ENCODE assay signal across 1 cellular context in the genomic region with DNA sequence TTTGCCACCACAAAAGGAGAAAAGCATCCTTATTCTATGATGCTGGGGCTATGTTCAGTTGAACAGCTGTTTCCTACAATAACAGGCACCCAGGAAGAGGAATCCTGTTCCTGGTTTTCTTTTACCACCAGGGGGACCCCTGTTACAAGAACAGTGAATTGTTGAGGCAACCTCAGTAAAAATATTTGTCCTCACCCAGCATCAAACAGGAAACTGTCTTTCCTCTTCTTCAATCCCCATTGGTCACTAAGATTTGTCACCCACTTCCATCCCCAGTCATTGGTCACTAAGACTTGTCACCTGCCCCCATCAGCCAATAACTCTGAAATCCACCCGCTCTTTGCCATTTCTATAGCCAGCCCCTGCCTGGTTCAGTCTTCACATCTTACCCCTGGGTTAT.
TF ChIP-seq lines count a peak whose summit lies in the region.

No MANE protein-coding gene starts in this region.

TF ChIP-seq in K562, 482 proteins besides CTCF, POLR2A, EP300 and RAD21 (continued from another document):
- TF ChIP-seq, protein P1, sequence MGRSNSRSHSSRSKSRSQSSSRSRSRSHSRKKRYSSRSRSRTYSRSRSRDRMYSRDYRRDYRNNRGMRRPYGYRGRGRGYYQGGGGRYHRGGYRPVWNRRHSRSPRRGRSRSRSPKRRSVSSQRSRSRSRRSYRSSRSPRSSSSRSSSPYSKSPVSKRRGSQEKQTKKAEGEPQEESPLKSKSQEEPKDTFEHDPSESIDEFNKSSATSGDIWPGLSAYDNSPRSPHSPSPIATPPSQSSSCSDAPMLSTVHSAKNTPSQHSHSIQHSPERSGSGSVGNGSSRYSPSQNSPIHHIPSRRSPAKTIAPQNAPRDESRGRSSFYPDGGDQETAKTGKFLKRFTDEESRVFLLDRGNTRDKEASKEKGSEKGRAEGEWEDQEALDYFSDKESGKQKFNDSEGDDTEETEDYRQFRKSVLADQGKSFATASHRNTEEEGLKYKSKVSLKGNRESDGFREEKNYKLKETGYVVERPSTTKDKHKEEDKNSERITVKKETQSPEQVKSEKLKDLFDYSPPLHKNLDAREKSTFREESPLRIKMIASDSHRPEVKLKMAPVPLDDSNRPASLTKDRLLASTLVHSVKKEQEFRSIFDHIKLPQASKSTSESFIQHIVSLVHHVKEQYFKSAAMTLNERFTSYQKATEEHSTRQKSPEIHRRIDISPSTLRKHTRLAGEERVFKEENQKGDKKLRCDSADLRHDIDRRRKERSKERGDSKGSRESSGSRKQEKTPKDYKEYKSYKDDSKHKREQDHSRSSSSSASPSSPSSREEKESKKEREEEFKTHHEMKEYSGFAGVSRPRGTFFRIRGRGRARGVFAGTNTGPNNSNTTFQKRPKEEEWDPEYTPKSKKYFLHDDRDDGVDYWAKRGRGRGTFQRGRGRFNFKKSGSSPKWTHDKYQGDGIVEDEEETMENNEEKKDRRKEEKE (IDR thresholded peaks at IDR 0.05; ENCODE audit: borderline replicate concordance in 1 of 2, control insufficient read depth in 1 of 2, low read depth in 2 of 2, low read length in 1 of 2): no peak
- TF ChIP-seq ARID1B (IDR thresholded peaks at IDR 0.05): 0 out of 2 replicates have a peak, but pooled peaks have one; percentile 7
- TF ChIP-seq, protein P2, sequence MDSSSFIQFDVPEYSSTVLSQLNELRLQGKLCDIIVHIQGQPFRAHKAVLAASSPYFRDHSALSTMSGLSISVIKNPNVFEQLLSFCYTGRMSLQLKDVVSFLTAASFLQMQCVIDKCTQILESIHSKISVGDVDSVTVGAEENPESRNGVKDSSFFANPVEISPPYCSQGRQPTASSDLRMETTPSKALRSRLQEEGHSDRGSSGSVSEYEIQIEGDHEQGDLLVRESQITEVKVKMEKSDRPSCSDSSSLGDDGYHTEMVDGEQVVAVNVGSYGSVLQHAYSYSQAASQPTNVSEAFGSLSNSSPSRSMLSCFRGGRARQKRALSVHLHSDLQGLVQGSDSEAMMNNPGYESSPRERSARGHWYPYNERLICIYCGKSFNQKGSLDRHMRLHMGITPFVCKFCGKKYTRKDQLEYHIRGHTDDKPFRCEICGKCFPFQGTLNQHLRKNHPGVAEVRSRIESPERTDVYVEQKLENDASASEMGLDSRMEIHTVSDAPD (CRISPR knock-in tag; IDR thresholded peaks at IDR 0.05): no peak
- peak; percentile 79; the same call in 1 of the 2 replicates for TF ChIP-seq ARID2 (IDR thresholded peaks at IDR 0.05)
- TF ChIP-seq NUFIP1 (IDR thresholded peaks at IDR 0.05; ENCODE audit: partially characterized antibody): no peak
- TF ChIP-seq TAF15 (IDR thresholded peaks at IDR 0.05; ENCODE audit: low read depth, low read length): no peak
- TF ChIP-seq MEF2D (tag; conservative IDR thresholded peaks at IDR 0.05; ENCODE audit: low read depth): no peak
- TF ChIP-seq MAZ (CRISPR knock-in tag; conservative IDR thresholded peaks at IDR 0.05 in 1 of 2, IDR thresholded peaks at IDR 0.05 in 1 of 2): 0 out of 4 replicates have a peak, but pooled peaks of 1 of the 2 experiments have one; percentile 16
- TF ChIP-seq SPI1 (IDR thresholded peaks at IDR 0.05; ENCODE audit: borderline replicate concordance, low read depth, low read length): peak; percentile 54; the same call in 1 of the 2 replicates
- TF ChIP-seq ELF1 (tag; IDR thresholded peaks at IDR 0.05): peak; percentile 82
- TF ChIP-seq, protein P3, sequence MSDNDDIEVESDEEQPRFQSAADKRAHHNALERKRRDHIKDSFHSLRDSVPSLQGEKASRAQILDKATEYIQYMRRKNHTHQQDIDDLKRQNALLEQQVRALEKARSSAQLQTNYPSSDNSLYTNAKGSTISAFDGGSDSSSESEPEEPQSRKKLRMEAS (CRISPR knock-in tag; IDR thresholded peaks at IDR 0.05): no peak
- no peak for TF ChIP-seq NR2F6 (CRISPR knock-in tag; IDR thresholded peaks at IDR 0.05)
- no peak for TF ChIP-seq ZNF695 (CRISPR knock-in tag; IDR thresholded peaks at IDR 0.05)
- no peak for TF ChIP-seq ZNF121 (CRISPR knock-in tag; conservative IDR thresholded peaks at IDR 0.05)
- TF ChIP-seq, protein P4, sequence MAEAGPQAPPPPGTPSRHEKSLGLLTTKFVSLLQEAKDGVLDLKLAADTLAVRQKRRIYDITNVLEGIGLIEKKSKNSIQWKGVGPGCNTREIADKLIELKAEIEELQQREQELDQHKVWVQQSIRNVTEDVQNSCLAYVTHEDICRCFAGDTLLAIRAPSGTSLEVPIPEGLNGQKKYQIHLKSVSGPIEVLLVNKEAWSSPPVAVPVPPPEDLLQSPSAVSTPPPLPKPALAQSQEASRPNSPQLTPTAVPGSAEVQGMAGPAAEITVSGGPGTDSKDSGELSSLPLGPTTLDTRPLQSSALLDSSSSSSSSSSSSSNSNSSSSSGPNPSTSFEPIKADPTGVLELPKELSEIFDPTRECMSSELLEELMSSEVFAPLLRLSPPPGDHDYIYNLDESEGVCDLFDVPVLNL (CRISPR knock-in tag; IDR thresholded peaks at IDR 0.05; ENCODE audit: low read depth): no peak
- TF ChIP-seq C11orf30 (IDR thresholded peaks at IDR 0.05; ENCODE audit: low read depth): no peak
- TF ChIP-seq, protein P5, sequence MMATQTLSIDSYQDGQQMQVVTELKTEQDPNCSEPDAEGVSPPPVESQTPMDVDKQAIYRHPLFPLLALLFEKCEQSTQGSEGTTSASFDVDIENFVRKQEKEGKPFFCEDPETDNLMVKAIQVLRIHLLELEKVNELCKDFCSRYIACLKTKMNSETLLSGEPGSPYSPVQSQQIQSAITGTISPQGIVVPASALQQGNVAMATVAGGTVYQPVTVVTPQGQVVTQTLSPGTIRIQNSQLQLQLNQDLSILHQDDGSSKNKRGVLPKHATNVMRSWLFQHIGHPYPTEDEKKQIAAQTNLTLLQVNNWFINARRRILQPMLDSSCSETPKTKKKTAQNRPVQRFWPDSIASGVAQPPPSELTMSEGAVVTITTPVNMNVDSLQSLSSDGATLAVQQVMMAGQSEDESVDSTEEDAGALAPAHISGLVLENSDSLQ (IDR thresholded peaks at IDR 0.05): peak; percentile 46; the same call in 1 of the 2 replicates
- TF ChIP-seq CHD1 (IDR thresholded peaks at IDR 0.05; ENCODE audit: low read length): no peak
- no peak for TF ChIP-seq MEF2A (IDR thresholded peaks at IDR 0.05; ENCODE audit: control insufficient read depth, low read depth, low read length)
- TF ChIP-seq ZNF707 (CRISPR knock-in tag; conservative IDR thresholded peaks at IDR 0.05): no peak
- no peak for TF ChIP-seq ZNF77 (CRISPR knock-in tag; IDR thresholded peaks at IDR 0.05)
- TF ChIP-seq, protein P6, sequence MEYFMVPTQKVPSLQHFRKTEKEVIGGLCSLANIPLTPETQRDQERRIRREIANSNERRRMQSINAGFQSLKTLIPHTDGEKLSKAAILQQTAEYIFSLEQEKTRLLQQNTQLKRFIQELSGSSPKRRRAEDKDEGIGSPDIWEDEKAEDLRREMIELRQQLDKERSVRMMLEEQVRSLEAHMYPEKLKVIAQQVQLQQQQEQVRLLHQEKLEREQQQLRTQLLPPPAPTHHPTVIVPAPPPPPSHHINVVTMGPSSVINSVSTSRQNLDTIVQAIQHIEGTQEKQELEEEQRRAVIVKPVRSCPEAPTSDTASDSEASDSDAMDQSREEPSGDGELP (CRISPR knock-in tag; IDR thresholded peaks at IDR 0.05; ENCODE audit: borderline replicate concordance): peak; percentile 77
- TF ChIP-seq DACH1 (IDR thresholded peaks at IDR 0.05; ENCODE audit: partially characterized antibody): peak; percentile 97
- TF ChIP-seq, protein P7, sequence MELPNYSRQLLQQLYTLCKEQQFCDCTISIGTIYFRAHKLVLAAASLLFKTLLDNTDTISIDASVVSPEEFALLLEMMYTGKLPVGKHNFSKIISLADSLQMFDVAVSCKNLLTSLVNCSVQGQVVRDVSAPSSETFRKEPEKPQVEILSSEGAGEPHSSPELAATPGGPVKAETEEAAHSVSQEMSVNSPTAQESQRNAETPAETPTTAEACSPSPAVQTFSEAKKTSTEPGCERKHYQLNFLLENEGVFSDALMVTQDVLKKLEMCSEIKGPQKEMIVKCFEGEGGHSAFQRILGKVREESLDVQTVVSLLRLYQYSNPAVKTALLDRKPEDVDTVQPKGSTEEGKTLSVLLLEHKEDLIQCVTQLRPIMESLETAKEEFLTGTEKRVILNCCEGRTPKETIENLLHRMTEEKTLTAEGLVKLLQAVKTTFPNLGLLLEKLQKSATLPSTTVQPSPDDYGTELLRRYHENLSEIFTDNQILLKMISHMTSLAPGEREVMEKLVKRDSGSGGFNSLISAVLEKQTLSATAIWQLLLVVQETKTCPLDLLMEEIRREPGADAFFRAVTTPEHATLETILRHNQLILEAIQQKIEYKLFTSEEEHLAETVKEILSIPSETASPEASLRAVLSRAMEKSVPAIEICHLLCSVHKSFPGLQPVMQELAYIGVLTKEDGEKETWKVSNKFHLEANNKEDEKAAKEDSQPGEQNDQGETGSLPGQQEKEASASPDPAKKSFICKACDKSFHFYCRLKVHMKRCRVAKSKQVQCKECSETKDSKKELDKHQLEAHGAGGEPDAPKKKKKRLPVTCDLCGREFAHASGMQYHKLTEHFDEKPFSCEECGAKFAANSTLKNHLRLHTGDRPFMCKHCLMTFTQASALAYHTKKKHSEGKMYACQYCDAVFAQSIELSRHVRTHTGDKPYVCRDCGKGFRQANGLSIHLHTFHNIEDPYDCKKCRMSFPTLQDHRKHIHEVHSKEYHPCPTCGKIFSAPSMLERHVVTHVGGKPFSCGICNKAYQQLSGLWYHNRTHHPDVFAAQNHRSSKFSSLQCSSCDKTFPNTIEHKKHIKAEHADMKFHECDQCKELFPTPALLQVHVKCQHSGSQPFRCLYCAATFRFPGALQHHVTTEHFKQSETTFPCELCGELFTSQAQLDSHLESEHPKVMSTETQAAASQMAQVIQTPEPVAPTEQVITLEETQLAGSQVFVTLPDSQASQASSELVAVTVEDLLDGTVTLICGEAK (IDR thresholded peaks at IDR 0.05): no peak
- TF ChIP-seq, protein P7 (CRISPR knock-in tag; IDR thresholded peaks at IDR 0.05): no peak
- no peak for TF ChIP-seq ZNF253 (CRISPR knock-in tag; conservative IDR thresholded peaks at IDR 0.05)
- TF ChIP-seq TOE1 (IDR thresholded peaks at IDR 0.05; ENCODE audit: borderline replicate concordance): no peak
- TF ChIP-seq TOE1 (CRISPR knock-in tag; IDR thresholded peaks at IDR 0.05; ENCODE audit: borderline replicate concordance, low read depth): no peak
- TF ChIP-seq, protein P8, sequence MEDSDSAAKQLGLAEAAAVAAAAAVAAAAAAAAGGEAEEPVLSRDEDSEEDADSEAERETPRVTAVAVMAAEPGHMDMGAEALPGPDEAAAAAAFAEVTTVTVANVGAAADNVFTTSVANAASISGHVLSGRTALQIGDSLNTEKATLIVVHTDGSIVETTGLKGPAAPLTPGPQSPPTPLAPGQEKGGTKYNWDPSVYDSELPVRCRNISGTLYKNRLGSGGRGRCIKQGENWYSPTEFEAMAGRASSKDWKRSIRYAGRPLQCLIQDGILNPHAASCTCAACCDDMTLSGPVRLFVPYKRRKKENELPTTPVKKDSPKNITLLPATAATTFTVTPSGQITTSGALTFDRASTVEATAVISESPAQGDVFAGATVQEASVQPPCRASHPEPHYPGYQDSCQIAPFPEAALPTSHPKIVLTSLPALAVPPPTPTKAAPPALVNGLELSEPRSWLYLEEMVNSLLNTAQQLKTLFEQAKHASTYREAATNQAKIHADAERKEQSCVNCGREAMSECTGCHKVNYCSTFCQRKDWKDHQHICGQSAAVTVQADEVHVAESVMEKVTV (CRISPR knock-in tag; IDR thresholded peaks at IDR 0.05): peak; percentile 71
- TF ChIP-seq FOXP1 (CRISPR knock-in tag; IDR thresholded peaks at IDR 0.05): no peak
